ENCODE assay signal across 23 cellular contexts in genomic region chr18:10317864-10318685, GRCh38.
DNase-seq lines count a peak whose midpoint lies in the region; ATAC-seq, FAIRE-seq and TF ChIP-seq lines count a peak whose summit lies in the region.
"Had no signal": no experiment of that assay in that cellular context is flagged by ENCODE, and none has a peak within 500 bp of the region (broad histone marks: within the 10 kb centered on the region; RNA-seq: fewer than 3 reads in every experiment).

No MANE protein-coding gene starts in this region.

- H3K27me3 ChIP-seq in GM23338 (ENCODE audit: insufficient read depth), result no peaks in the 10 kb centered on the region
- H3K27me3 ChIP-seq in HUES64 (ENCODE audit: insufficient read depth, low read length), result no peaks in the 10 kb centered on the region
- no peaks in the 10 kb centered on the region; a peak in 1 of 7 replicates for H3K27me3 ChIP-seq in H1 (replicated peaks in 1 of 4; ENCODE audit: control insufficient read depth in 3 of 4, extremely low read depth in 1 of 4, insufficient read depth in 3 of 4, low read length in 3 of 4)
- H3K27me3 ChIP-seq in mesendoderm (ENCODE audit: insufficient read depth, low read length, poor library complexity), result no peaks in the 10 kb centered on the region
- H3K27me3 ChIP-seq in stomach, result no peaks in the 10 kb centered on the region
- H3K27me3 ChIP-seq: SJSA1 had no signal

- H2AFZ ChIP-seq in GM23338, result no peak overlapping the region
- H2AFZ ChIP-seq in H1 (ENCODE audit: low read length), result no peak overlapping the region
- H2AFZ ChIP-seq: PC-9 had no signal

- intact Hi-C loops in stomach (cut with DNase I; ENCODE audit: low total_unique reads), result no loop called here

- H3K9me2 ChIP-seq in GM23338 (ENCODE audit: insufficient read depth), result no peaks in the 10 kb centered on the region; the same call in 1 of the 2 replicates

- no peaks in the 10 kb centered on the region for H4K20me1 ChIP-seq in GM23338 (replicated peaks; ENCODE audit: insufficient read depth)
- H4K20me1 ChIP-seq in H1 (replicated peaks in 1 of 2; ENCODE audit: control insufficient read depth in 1 of 2, insufficient read depth in 2 of 2, low read length in 2 of 2), result no peaks in the 10 kb centered on the region

- no peaks in the 10 kb centered on the region for H3K79me1 ChIP-seq in H1 (ENCODE audit: low read depth, low read length)
- no peaks in the 10 kb centered on the region for H3K79me1 ChIP-seq in mesendoderm (ENCODE audit: low read length)

- DNase-seq in GM23338 (ENCODE audit: low spot score), result peak; percentile 27
- DNase-seq in H1 (ENCODE audit: low read depth in 1 of 2, low spot score in 2 of 2), result no peak
- DNase-seq in mesendoderm, result peak; percentile 80
- DNase-seq in GM10266 (ENCODE audit: extremely low spot score), result no peak
- DNase-seq in stomach, result no peak
- DNase-seq in central memory CD4-positive, alpha-beta T cell, result no peak
- DNase-seq: CD8-positive, alpha-beta T cell; DMS 273 treated with DMSO at 0.1 percent for 48 hours; DMS79; HCEC 1CT; NCI-H1092 treated with DMSO at 0.1 percent for 48 hours; NCI-H1436 treated with DMSO at 0.1 percent for 48 hours; NCI-H187 treated with DMSO at 0.1 percent for 48 hours; NCI-H524; NCI-H774; PC-9 had no signal

- TF ChIP-seq EP300 in H1 (IDR thresholded peaks at IDR 0.05; ENCODE audit: borderline replicate concordance in 1 of 2, low read depth in 2 of 2, low read length in 2 of 2) (no peak), stomach (IDR thresholded peaks at IDR 0.05) (no peak)

- 55% methylated on average over 6 of the region's 6 CpGs for WGBS in HUES64
- 65% methylated on average over 6 of the region's 6 CpGs; no CpG with 5 or more reads in 1 of the 2 experiments for WGBS in H1 (ENCODE audit: extremely low coverage in 1 of 2, insufficient coverage in 1 of 2, insufficient read length in 1 of 2, insufficient replicate concordance in 2 of 2, low coverage in 1 of 2, low lambda C conversion rate in 2 of 2, missing lambda C conversion rate in 1 of 2), 2 experiments
- WGBS in mesendoderm (ENCODE audit: extremely low coverage, insufficient coverage, low lambda C conversion rate), result no CpG with 5 or more reads among the region's 6 CpGs
- WGBS in stomach, 5 donors, result 79 to 83% (median 81%) methylated on average over 6 of the region's 6 CpGs

- H3K36me3 Mint-ChIP-seq in GM23338 (ENCODE audit: low read depth), result peaks cover 8% of the 10 kb centered on the region
- no peaks in the 10 kb centered on the region for H3K36me3 Mint-ChIP-seq in activated T-helper 17 cell treated with anti-CD3 and anti-CD28 coated beads, Interleukin-2, amount 50 U/mL, for 72 hours (ENCODE audit: low read depth)
- H3K36me3 Mint-ChIP-seq: CD8-positive, alpha-beta T cell had no signal

- peaks cover 20% of the 10 kb centered on the region for H3K4me1 Mint-ChIP-seq in GM23338
- H3K4me1 Mint-ChIP-seq in activated T-helper 17 cell treated with anti-CD3 and anti-CD28 coated beads, Interleukin-2, amount 50 U/mL, for 72 hours, result no peaks in the 10 kb centered on the region

- peaks cover 10% of the 10 kb centered on the region for H3K9me3 Mint-ChIP-seq in GM23338
- H3K9me3 Mint-ChIP-seq in activated T-helper 17 cell treated with anti-CD3 and anti-CD28 coated beads, Interleukin-2, amount 50 U/mL, for 72 hours, result no peaks in the 10 kb centered on the region
- H3K9me3 Mint-ChIP-seq: CD8-positive, alpha-beta T cell had no signal

- CTCF ChIA-PET in H1 (lab: Charles Lee; ENCODE audit: partially characterized antibody), result interaction anchor here (0.7 to 1.6 kb wide), 3 partner anchors 17 to 173 kb away, joined by 3 to 4 read pairs (median 3); no protein-coding TSS in a partner anchor

- H4K8ac ChIP-seq in H1 (ENCODE audit: extremely low read depth, insufficient read depth, low read length) (no peak overlapping the region), mesendoderm (ENCODE audit: low read depth, low read length) (no peak overlapping the region)

- H3K23ac ChIP-seq in H1 (ENCODE audit: insufficient read length) (no peak overlapping the region), mesendoderm (ENCODE audit: low read length) (no peak overlapping the region)

- H3K14ac ChIP-seq in H1 (ENCODE audit: insufficient read length), result no peak overlapping the region

- H3K27me3 Mint-ChIP-seq in GM23338 (ENCODE audit: insufficient read depth, low read depth, poor library complexity), result peaks cover 9% of the 10 kb centered on the region
- H3K27me3 Mint-ChIP-seq in activated T-helper 17 cell treated with anti-CD3 and anti-CD28 coated beads, Interleukin-2, amount 50 U/mL, for 72 hours, result peaks cover 7% of the 10 kb centered on the region

- H3F3A ChIP-seq in GM23338 (replicated peaks; ENCODE audit: low read depth), result no peaks in the 10 kb centered on the region

- POLR2A ChIA-PET in H1 (lab: Charles Lee; ENCODE audit: partially characterized antibody), result no interaction called here

- H2BK12ac ChIP-seq in H1 (ENCODE audit: low read depth, low read length), result no peak overlapping the region

- H3K27ac Mint-ChIP-seq in GM23338, result peak overlapping the region; percentile 71
- H3K27ac Mint-ChIP-seq in activated T-helper 17 cell treated with anti-CD3 and anti-CD28 coated beads, Interleukin-2, amount 50 U/mL, for 72 hours, result no peak overlapping the region
- H3K27ac Mint-ChIP-seq: CD8-positive, alpha-beta T cell had no signal

- H2BK15ac ChIP-seq in H1 (ENCODE audit: low read length) (no peak overlapping the region), mesendoderm (replicated peaks; ENCODE audit: low read depth) (no peak overlapping the region)

- H2BK120ac ChIP-seq in H1 (replicated peaks; ENCODE audit: low read depth, low read length), result peak overlapping the region; percentile 92
- H2BK120ac ChIP-seq in mesendoderm (ENCODE audit: low read depth, low read length), result peak overlapping the region; percentile 21

- no peaks in the 10 kb centered on the region for H3K23me2 ChIP-seq in H1 (ENCODE audit: low read depth, low read length)

- H3K9me3 ChIP-seq in HUES64 (ENCODE audit: insufficient read depth, low read depth, low read length) (no peaks in the 10 kb centered on the region), H1 (ENCODE audit: insufficient read depth in 2 of 2, low read depth in 1 of 2, low read length in 1 of 2) (0 out of 4 replicates have a peak, but pooled peaks cover 0 to 2% of the 10 kb centered on the region in 2 experiments), stomach (no peaks in the 10 kb centered on the region)
- H3K9me3 ChIP-seq: SJSA1 had no signal

- TF ChIP-seq CTCF in GM23338 (conservative IDR thresholded peaks at IDR 0.05; ENCODE audit: low read depth in 2 of 2) (no peak), H1 (IDR thresholded peaks at IDR 0.05; ENCODE audit: control extremely low read depth in 1 of 3, insufficient read depth in 1 of 3, low read depth in 1 of 3, low read length in 3 of 3) (no peak), GM10266 (IDR thresholded peaks at IDR 0.05; ENCODE audit: control insufficient read depth, insufficient read depth, low read depth, missing control alignments) (no peak), stomach (IDR thresholded peaks at IDR 0.05) (no peak)

- H3K4me3 Mint-ChIP-seq in GM23338, result peak overlapping the region; percentile 3; the same call in 1 of the 3 replicates
- no peak overlapping the region for H3K4me3 Mint-ChIP-seq in activated T-helper 17 cell treated with anti-CD3 and anti-CD28 coated beads, Interleukin-2, amount 50 U/mL, for 72 hours
- H3K4me3 Mint-ChIP-seq: CD8-positive, alpha-beta T cell had no signal

- no peak overlapping the region for H4K5ac ChIP-seq in H1 (ENCODE audit: insufficient read length, low read depth, low read length)
- no peak overlapping the region for H4K5ac ChIP-seq in mesendoderm (ENCODE audit: low read length)

- H3K4me1 ChIP-seq in GM23338 (ENCODE audit: insufficient read depth) (no peaks in the 10 kb centered on the region), HUES64 (ENCODE audit: insufficient read depth, low read length) (peaks cover 17% of the 10 kb centered on the region), H1 (replicated peaks in 1 of 4; ENCODE audit: control insufficient read depth in 3 of 4, insufficient read depth in 4 of 4, low read length in 3 of 4) (peaks cover 6 to 8% (median 6%) of the 10 kb centered on the region in 4 experiments; a peak in 6 of 7 replicates), mesendoderm (ENCODE audit: control insufficient read depth, low read depth, low read length) (peaks cover 18% of the 10 kb centered on the region), stomach (peaks cover 0 to 6% (median 0%) of the 10 kb centered on the region in 4 donors)

- TF ChIP-seq POLR2A in H1 (IDR thresholded peaks at IDR 0.05; ENCODE audit: control extremely low read depth in 1 of 2, low read depth in 2 of 2, low read length in 2 of 2) (no peak), stomach (IDR thresholded peaks at IDR 0.05) (no peak)

- no peak overlapping the region for H4K91ac ChIP-seq in H1 (replicated peaks; ENCODE audit: insufficient read length, low read length)

- H2BK5ac ChIP-seq in H1 (ENCODE audit: low read depth, low read length), result 0 out of 2 replicates have a peak overlapping the region, but pooled peaks have one; percentile 12
- peak overlapping the region; percentile 76 for H2BK5ac ChIP-seq in mesendoderm (ENCODE audit: low read length)

- FAIRE-seq in H1 (lab: Jason Lieb, UNC), result peak; percentile 85
- FAIRE-seq: GM18507, K562 had no signal

- no peak overlapping the region for H3K4ac ChIP-seq in H1 (replicated peaks; ENCODE audit: insufficient read length, low read depth, low read length)
- H3K4ac ChIP-seq in mesendoderm (ENCODE audit: low read depth, low read length), result peak overlapping the region; percentile 95

- H3K9ac ChIP-seq in HUES64 (ENCODE audit: low read depth, low read length), result no peak overlapping the region
- H3K9ac ChIP-seq in H1 (replicated peaks in 1 of 4; ENCODE audit: extremely low read depth in 1 of 4, low read depth in 3 of 4, low read length in 3 of 4), result no peak overlapping the region
- no peak overlapping the region for H3K9ac ChIP-seq in mesendoderm (ENCODE audit: low read length)

- H3K56ac ChIP-seq in H1 (replicated peaks; ENCODE audit: insufficient read length, low read depth, low read length), result no peak overlapping the region
- H3K56ac ChIP-seq in mesendoderm (ENCODE audit: low read length), result peak overlapping the region; percentile 69

- no peak overlapping the region for H3K4me3 ChIP-seq in GM23338
- H3K4me3 ChIP-seq in HUES64 (ENCODE audit: low read length), result no peak overlapping the region
- peak overlapping the region in 1 of 4 experiments; percentile 15; a peak in 1 of 8 replicates for H3K4me3 ChIP-seq in H1 (ENCODE audit: extremely low read depth in 1 of 4, insufficient read depth in 2 of 4, low read depth in 3 of 4, low read length in 4 of 4)
- no peak overlapping the region for H3K4me3 ChIP-seq in mesendoderm (ENCODE audit: low read length)
- H3K4me3 ChIP-seq in stomach, result no peak overlapping the region
- H3K4me3 ChIP-seq: K562, PC-9, SJSA1 had no signal

- H3K27ac ChIP-seq in GM23338 (ENCODE audit: low read depth), result no peak overlapping the region
- peak overlapping the region; percentile 46; the same call in 1 of the 2 replicates for H3K27ac ChIP-seq in HUES64 (ENCODE audit: low read depth, low read length)
- H3K27ac ChIP-seq in H1 (ENCODE audit: low read depth, low read length), result no peak overlapping the region
- peak overlapping the region; percentile 70 for H3K27ac ChIP-seq in mesendoderm (ENCODE audit: low read depth, low read length)
- no peak overlapping the region for H3K27ac ChIP-seq in stomach
- H3K27ac ChIP-seq: C4-2B, HL-60, PC-9, SJSA1 had no signal

- no peak for TF ChIP-seq RAD21 in H1 (IDR thresholded peaks at IDR 0.05 in 1 of 2, conservative IDR thresholded peaks at IDR 0.05 in 1 of 2; ENCODE audit: low read depth in 2 of 2, low read length in 2 of 2)

- no peak overlapping the region for H2BK20ac ChIP-seq in H1 (ENCODE audit: low read length)

- H3K4me2 ChIP-seq in GM23338, result peak overlapping the region; percentile 46
- H3K4me2 ChIP-seq in H1 (ENCODE audit: insufficient read depth in 1 of 2, low read depth in 2 of 2, low read length in 2 of 2), result peak overlapping the region; percentile 25 to 35
- no peak overlapping the region for H3K4me2 ChIP-seq in mesendoderm (ENCODE audit: low read length)
- H3K4me2 ChIP-seq: PC-9 had no signal

- H3K18ac ChIP-seq in H1 (ENCODE audit: extremely low read depth, low read length), result no peak overlapping the region
- peak overlapping the region; percentile 72 for H3K18ac ChIP-seq in mesendoderm (ENCODE audit: low read length)

- H2AK5ac ChIP-seq in H1 (ENCODE audit: low read depth, low read length) (no peak overlapping the region), mesendoderm (ENCODE audit: low read length) (no peak overlapping the region)

- peak; percentile 64 for ATAC-seq in GM23338
- no peak for ATAC-seq in activated T-helper 17 cell treated with anti-CD3 and anti-CD28 coated beads, Interleukin-2, amount 50 U/mL, for 72 hours (replicated peaks)
- ATAC-seq: CD8-positive, alpha-beta T cell; K562 had no signal

- H3K79me2 ChIP-seq in GM23338 (replicated peaks; ENCODE audit: insufficient read depth), result no peaks in the 10 kb centered on the region
- H3K79me2 ChIP-seq in H1 (ENCODE audit: control insufficient read depth in 1 of 2, insufficient read depth in 2 of 2, low read length in 2 of 2), result no peaks in the 10 kb centered on the region
- no peaks in the 10 kb centered on the region for H3K79me2 ChIP-seq in mesendoderm (ENCODE audit: control insufficient read depth, insufficient read depth, low read length)

- H3K36me3 ChIP-seq in GM23338 (ENCODE audit: insufficient read depth), result no peaks in the 10 kb centered on the region
- H3K36me3 ChIP-seq in HUES64 (ENCODE audit: insufficient read depth, low read length), result no peaks in the 10 kb centered on the region
- no peaks in the 10 kb centered on the region for H3K36me3 ChIP-seq in H1 (ENCODE audit: control insufficient read depth in 2 of 4, insufficient read depth in 4 of 4, low read length in 3 of 4)
- H3K36me3 ChIP-seq in mesendoderm (ENCODE audit: control insufficient read depth, insufficient read depth, low read length), result no peaks in the 10 kb centered on the region
- no peaks in the 10 kb centered on the region for H3K36me3 ChIP-seq in stomach
- H3K36me3 ChIP-seq: SJSA1 had no signal

Comparison
In these comparisons a context has a peak if more than half of its experiments do, and no peak if none do; other contexts are left out.
1. DNase-seq: peak in GM23338 (single experiment) and mesendoderm (single experiment); none in H1 (0 of 2), GM10266 (single experiment), stomach (single experiment) and central memory CD4-positive, alpha-beta T cell (single experiment).
2. H3K27ac ChIP-seq: peak in HUES64 (single experiment) and mesendoderm (single experiment); none in GM23338 (single experiment), H1 (single experiment) and stomach (0 of 5).